21 cellular contexts compared by ENCODE assay signal in the genomic region with DNA sequence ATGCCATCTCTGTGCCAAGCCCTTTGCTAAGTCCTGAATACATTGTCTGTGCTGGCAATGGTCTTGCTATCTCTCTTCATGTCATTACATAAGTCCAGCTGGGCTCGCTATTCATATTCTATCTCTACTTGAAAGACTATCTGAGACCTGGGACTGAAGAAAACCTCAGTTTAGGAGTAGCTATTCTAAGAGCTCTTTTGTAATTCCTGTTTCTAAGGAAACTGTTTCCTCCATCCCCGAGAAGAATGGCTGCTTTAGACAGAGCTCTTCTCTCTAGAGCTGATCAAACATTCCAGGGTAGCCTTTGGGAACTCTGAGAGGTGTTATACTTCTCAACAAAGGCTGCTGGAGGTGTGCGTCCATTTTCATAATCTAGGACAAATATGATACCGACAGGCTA. TPM values are rescaled to one million over a fixed set of nuclear protein-coding genes. Genes with fewer than 3 reads are reported as not detected.
DNase-seq lines count a peak whose midpoint lies in the region; ATAC-seq lines count a peak whose summit lies in the region.
"Had no signal": no experiment of that assay in that cellular context is flagged by ENCODE, and none has a peak within 500 bp of the region (broad histone marks: within the 10 kb centered on the region; RNA-seq: fewer than 3 reads in every experiment).

No MANE protein-coding gene starts in this region.

- H3K27ac ChIP-seq in HUES48 (ENCODE audit: low read depth, low read length) (peak overlapping the region; percentile 52), iPS-18a (ENCODE audit: low read length) (no peak overlapping the region)
- H3K27ac ChIP-seq: BLaER1, Peyer's patch had no signal

- peak; percentile 23 for DNase-seq in SK-MEL-5 (ENCODE audit: low read depth, low spot score)
- no peak for DNase-seq in putamen (ENCODE audit: low spot score)
- no peak for DNase-seq in foreskin melanocyte
- DNase-seq: CD4-positive, alpha-beta T cell; COR-L47; KG1; NCI-H1092 treated with DMSO at 0.1 percent for 48 hours; NCI-H1436 treated with DMSO at 0.1 percent for 48 hours; NCI-H1930; NCI-H345; NCI-H524; NCI-H774; NK-92 treated with Interleukin-12 subunit alpha and Interleukin-12 subunit beta, amount 100 ng/mL, for 24 hours; Peyer's patch had no signal

- peak overlapping the region; percentile 21 for H2AFZ ChIP-seq in neuron (ENCODE audit: low read depth, low read length)

- no peaks in the 10 kb centered on the region for H3K9me3 ChIP-seq in HUES48 (ENCODE audit: control insufficient read depth, insufficient read depth, low read length)
- H3K9me3 ChIP-seq in iPS-18a (ENCODE audit: control insufficient read depth, low read depth, low read length), result no peaks in the 10 kb centered on the region
- no peaks in the 10 kb centered on the region for H3K9me3 ChIP-seq in neuron (ENCODE audit: low read length)
- H3K9me3 ChIP-seq: BLaER1, Peyer's patch had no signal

- no peak overlapping the region for H3K4me3 ChIP-seq in HUES48 (ENCODE audit: low read depth, low read length)
- H3K4me3 ChIP-seq in iPS-18a (ENCODE audit: low read length), result peak overlapping the region; percentile 22
- H3K4me3 ChIP-seq in neuron (ENCODE audit: low read length), result no peak overlapping the region
- H3K4me3 ChIP-seq: BLaER1, Peyer's patch had no signal

- no peaks in the 10 kb centered on the region for H3K36me3 ChIP-seq in HUES48 (ENCODE audit: control insufficient read depth, insufficient read depth, low read length)
- no peaks in the 10 kb centered on the region for H3K36me3 ChIP-seq in iPS-18a (ENCODE audit: control insufficient read depth, low read depth, low read length)
- H3K36me3 ChIP-seq in neuron (ENCODE audit: insufficient read depth, low read length), result no peaks in the 10 kb centered on the region
- H3K36me3 ChIP-seq: BLaER1, Peyer's patch had no signal

- no peak overlapping the region for H3K9ac ChIP-seq in HUES48 (ENCODE audit: low read depth, low read length)
- H3K9ac ChIP-seq in iPS-18a (ENCODE audit: low read length), result no peak overlapping the region
- H3K9ac ChIP-seq: BLaER1 had no signal

- H3K27me3 ChIP-seq in HUES48 (ENCODE audit: control insufficient read depth, insufficient read depth, low read length), result no peaks in the 10 kb centered on the region
- H3K27me3 ChIP-seq in iPS-18a (ENCODE audit: control insufficient read depth, insufficient read depth, low read length), result no peaks in the 10 kb centered on the region
- H3K27me3 ChIP-seq in neuron (ENCODE audit: insufficient read depth, low read length), result no peaks in the 10 kb centered on the region
- H3K27me3 ChIP-seq: BLaER1, Peyer's patch had no signal

- in situ Hi-C loops in SK-MEL-5 (cut with HindIII; ENCODE audit: low pct_unique_long_range_greater_than_20kb, low sequenced_read_pairs), result no loop called here

- ATAC-seq in GM19324 (IDR thresholded peaks at IDR 0.05; ENCODE audit: low FRiP score, unreplicated experiment), result no peak
- ATAC-seq: HepG2 had no signal

- H3K4me1 ChIP-seq in HUES48 (ENCODE audit: control insufficient read depth, insufficient read depth, low read length) (peaks cover 16% of the 10 kb centered on the region), iPS-18a (ENCODE audit: control insufficient read depth, low read depth, low read length) (peaks cover 27% of the 10 kb centered on the region), neuron (ENCODE audit: insufficient read depth, low read length) (peaks cover 15% of the 10 kb centered on the region)
- H3K4me1 ChIP-seq: BLaER1, Peyer's patch had no signal

RNA-seq across cellular contexts. Expression of gene SLC17A6, which starts 33.0 kb away (rescaled TPM):
- 0.03 TPM in 1 of 2 replicates, not detected in the other for total RNA-seq in SK-MEL-5 (2014; rRNA removed; shearing (Covaris generic))
- polyA plus RNA-seq in SK-MEL-5 (2015; cell fraction: cytosol; rRNA removed), result 0.02 TPM in 1 of 2 replicates, not detected in the other
- 0.45 TPM in 1 of 2 replicates, not detected in the other for polyA plus RNA-seq in SK-MEL-5 (2015; cell fraction: nucleus; rRNA removed)
- total RNA-seq: CD4-positive, alpha-beta T cell; HepG2; OCI-LY7; Peyer's patch had no signal
- polyA plus RNA-seq: HepG2 had no signal
